In genomic region chr7:77543910-77544309, GRCh38 we compare ENCODE assay signal across 1 cellular context.
TF ChIP-seq lines count a peak whose summit lies in the region.

No MANE protein-coding gene starts in this region.

TF ChIP-seq in GM12878, 131 proteins besides CTCF, POLR2A, EP300 and RAD21 (continued from another document):
- TF ChIP-seq IRF5 (IDR thresholded peaks at IDR 0.05; ENCODE audit: borderline replicate concordance) (no peak), IRF4 (IDR thresholded peaks at IDR 0.05; ENCODE audit: low read depth, low read length) (no peak), ZZZ3 (IDR thresholded peaks at IDR 0.05; ENCODE audit: control insufficient read depth, insufficient read length, low read depth) (no peak), IKZF2 (IDR thresholded peaks at IDR 0.05) (peak; percentile 53 to 71; a peak in 2 of 4 replicates), STAT3 (IDR thresholded peaks at IDR 0.05; ENCODE audit: low read depth, low read length) (no peak), HSF1 (IDR thresholded peaks at IDR 0.05; ENCODE audit: low read depth, low read length) (no peak), FOXM1 (IDR thresholded peaks at IDR 0.05; ENCODE audit: low read depth, low read length) (no peak), CREM (IDR thresholded peaks at IDR 0.05; ENCODE audit: low read depth) (no peak), SIX5 (IDR thresholded peaks at IDR 0.05; ENCODE audit: low read depth, low read length, severe bottlenecking) (no peak), ATF2 (IDR thresholded peaks at IDR 0.05; ENCODE audit: low read length) (no peak), RUNX3 (IDR thresholded peaks at IDR 0.05; ENCODE audit: low read length) (peak; percentile 35; the same call in 1 of the 2 replicates), RAD51 (IDR thresholded peaks at IDR 0.05) (peak; percentile 73), WRNIP1 (IDR thresholded peaks at IDR 0.05; ENCODE audit: borderline replicate concordance, low read depth, low read length) (no peak), RELA (IDR thresholded peaks at IDR 0.05; ENCODE audit: borderline replicate concordance, partially characterized antibody) (no peak), E4F1 (IDR thresholded peaks at IDR 0.05; ENCODE audit: borderline replicate concordance, partially characterized antibody) (no peak), ZNF384 (IDR thresholded peaks at IDR 0.05; ENCODE audit: borderline replicate concordance, low read depth, low read length) (no peak), ZBTB11 (CRISPR knock-in tag; IDR thresholded peaks at IDR 0.05) (no peak), RB1 (IDR thresholded peaks at IDR 0.05; ENCODE audit: borderline replicate concordance) (no peak), MYB (IDR thresholded peaks at IDR 0.05; ENCODE audit: borderline replicate concordance, low read depth, low read length) (no peak), POLR2AphosphoS5 (IDR thresholded peaks at IDR 0.05; ENCODE audit: low read length) (no peak), IKZF1 (conservative IDR thresholded peaks at IDR 0.05) (peak; percentile 71), MTA3 (IDR thresholded peaks at IDR 0.05; ENCODE audit: borderline replicate concordance, low read length) (no peak), BCL3 (IDR thresholded peaks at IDR 0.05; ENCODE audit: borderline replicate concordance, insufficient read depth, low read depth, low read length, poor library complexity, severe bottlenecking) (no peak), TCF7 (IDR thresholded peaks at IDR 0.05; ENCODE audit: borderline replicate concordance) (no peak), BCL11A (IDR thresholded peaks at IDR 0.05; ENCODE audit: low read depth, low read length) (no peak)
TF ChIP-seq in GM12878: peak in this region for 13.
